In genomic region chr14:105248368-105249174, GRCh38 we compare ENCODE assay signal across 8 cellular contexts. TPM values are rescaled to one million over a fixed set of nuclear protein-coding genes. Genes with fewer than 3 reads are reported as not detected.
DNase-seq lines count a peak whose midpoint lies in the region; ATAC-seq and TF ChIP-seq lines count a peak whose summit lies in the region.

TSS of gene BTBD6 (plus strand) at chr14:105248533. CDS start at chr14:105248712, 179 bp downstream.

- peak within 1 kb of the TSS in 58 of 59 donors; percentile 63 to 96 (median 88) for H3K27ac ChIP-seq in dorsolateral prefrontal cortex

- ATAC-seq in GM18873 (IDR thresholded peaks at IDR 0.05; ENCODE audit: low FRiP score, unreplicated experiment) (peak; percentile 53), HG03108 (IDR thresholded peaks at IDR 0.05; ENCODE audit: unreplicated experiment) (peak; percentile 78)

- no peaks in the 10 kb centered on the region for H3K27me3 ChIP-seq in dorsolateral prefrontal cortex

- 0 to 1% methylated on average over 16 to 37 of the region's 129 CpGs for WGBS in lower leg skin, 2 donors

- intact Hi-C loops in dorsolateral prefrontal cortex (cut with DNase I) (loop anchor here (10.0 kb wide), 2 partner anchors 66 to 246 kb away; partner anchors contain the start of genes PACS2 (in 1 of the 2) and TEDC1 (in 1 of the 2)), lower leg skin (cut with DNase I; ENCODE audit: low total_unique reads) (no loop called here)

- TF ChIP-seq POLR2A in lower leg skin (IDR thresholded peaks at IDR 0.05), result no peak

- peak; percentile 98 for DNase-seq in AG08396 (ENCODE audit: low spot score)
- DNase-seq in NCI-H446 (lab: John Stamatoyannopoulos, UW), result peak; percentile 43 to 90
- peak; percentile 81 to 85 for DNase-seq in activated CD4-positive, alpha-beta T cell treated with anti-CD3 and anti-CD28 coated beads, Interleukin-2, amount 50 U/mL, for 4 hours
- peak; percentile 75 to 94 (median 86) for DNase-seq in dorsolateral prefrontal cortex
- DNase-seq in lower leg skin (ENCODE audit: low spot score in 2 of 2), result peak; percentile 72 to 96
- peak; percentile 82 to 85 for DNase-seq in stimulated activated CD4-positive, alpha-beta T cell treated with anti-CD3 and anti-CD28 coated beads, Interleukin-4, amount 100 ng/mL, for 48 hours (ENCODE audit: low read depth in 2 of 2)

- TF ChIP-seq CTCF in dorsolateral prefrontal cortex (IDR thresholded peaks at IDR 0.05 in 54 of 56, conservative IDR thresholded peaks at IDR 0.05 in 2 of 56; ENCODE audit: low read depth in 1 of 56, partially characterized antibody in 56 of 56) (peak in 4 of 56 donors; percentile 13 to 28 (median 18)), lower leg skin (IDR thresholded peaks at IDR 0.05) (no peak)

- H3K4me3 ChIP-seq in dorsolateral prefrontal cortex, result peak within 1 kb of the TSS; percentile 45 to 85 (median 68)
- peak within 1 kb of the TSS; percentile 29 for H3K4me3 ChIP-seq in lower leg skin (ENCODE audit: low read depth, poor library complexity, severe bottlenecking)

RNA-seq across cellular contexts. Expression of gene BTBD6, which starts in this region (rescaled TPM):
- 10 to 100 TPM; 28.3 to 99.3 (median 59.6) TPM for total RNA-seq in dorsolateral prefrontal cortex
- 10 to 100 TPM; 44.5 to 70.6 (median 62.6) TPM for total RNA-seq in lower leg skin

Comparison
In these comparisons a context has a peak if more than half of its experiments do, and no peak if none do; other contexts are left out.
1. Peak in every context shown above with its lines: DNase-seq, ATAC-seq, H3K4me3 ChIP-seq and H3K27ac ChIP-seq.